ENCODE assay signal across 1 cellular context in the genomic region with DNA sequence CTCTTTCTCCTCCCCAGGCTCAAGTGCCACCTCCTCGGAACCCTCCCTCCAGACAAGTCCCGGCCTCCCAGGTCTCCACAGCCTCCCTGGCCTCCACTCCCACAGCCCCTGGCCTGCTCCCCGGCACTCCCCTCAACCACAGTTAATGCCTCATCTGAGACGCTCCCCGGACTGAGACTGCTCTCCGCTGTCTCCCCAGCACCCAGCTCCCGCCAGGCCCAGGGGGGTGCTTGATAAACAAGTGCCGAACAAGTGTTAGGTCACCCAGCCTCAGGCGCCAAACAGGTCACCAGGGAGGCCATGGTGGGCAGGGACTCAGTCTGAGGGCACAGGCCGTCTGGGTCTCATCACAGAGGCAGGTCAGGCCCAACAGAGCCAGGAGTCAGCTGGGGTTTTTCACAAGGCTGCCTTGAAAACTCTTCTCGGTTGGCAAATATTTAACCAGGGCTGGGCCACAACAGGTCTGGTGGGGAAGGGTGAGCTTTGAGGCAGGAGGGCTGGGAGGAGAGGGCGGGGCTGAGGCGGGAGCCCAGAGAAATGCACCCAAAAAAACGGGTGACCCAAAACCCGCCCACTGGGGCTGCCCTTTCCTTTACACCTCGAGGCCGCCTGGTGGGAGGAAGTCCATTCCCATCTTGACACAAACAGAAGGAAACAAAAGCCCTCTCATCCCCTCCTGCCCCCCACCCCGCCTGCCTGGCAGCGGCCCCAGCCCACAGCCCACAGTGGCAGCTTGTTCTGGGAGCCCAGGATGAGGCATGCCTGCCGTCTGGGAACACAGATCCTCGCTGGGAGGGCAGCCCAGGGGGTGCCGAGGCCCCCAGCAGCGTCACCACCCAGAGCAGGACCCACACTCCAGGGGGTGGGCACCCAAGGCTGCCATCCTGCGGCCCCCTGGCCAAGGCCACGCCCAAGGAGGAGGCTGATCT.
TF ChIP-seq lines count a peak whose summit lies in the region.

No MANE protein-coding gene starts in this region.

TF ChIP-seq in GM12878, 131 proteins besides CTCF, POLR2A, EP300 and RAD21:
- TF ChIP-seq, protein P1, sequence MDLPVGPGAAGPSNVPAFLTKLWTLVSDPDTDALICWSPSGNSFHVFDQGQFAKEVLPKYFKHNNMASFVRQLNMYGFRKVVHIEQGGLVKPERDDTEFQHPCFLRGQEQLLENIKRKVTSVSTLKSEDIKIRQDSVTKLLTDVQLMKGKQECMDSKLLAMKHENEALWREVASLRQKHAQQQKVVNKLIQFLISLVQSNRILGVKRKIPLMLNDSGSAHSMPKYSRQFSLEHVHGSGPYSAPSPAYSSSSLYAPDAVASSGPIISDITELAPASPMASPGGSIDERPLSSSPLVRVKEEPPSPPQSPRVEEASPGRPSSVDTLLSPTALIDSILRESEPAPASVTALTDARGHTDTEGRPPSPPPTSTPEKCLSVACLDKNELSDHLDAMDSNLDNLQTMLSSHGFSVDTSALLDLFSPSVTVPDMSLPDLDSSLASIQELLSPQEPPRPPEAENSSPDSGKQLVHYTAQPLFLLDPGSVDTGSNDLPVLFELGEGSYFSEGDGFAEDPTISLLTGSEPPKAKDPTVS (IDR thresholded peaks at IDR 0.05; ENCODE audit: low read depth, low read length), result no peak
- TF ChIP-seq MXI1 (IDR thresholded peaks at IDR 0.05; ENCODE audit: low read depth, low read length), result no peak
- TF ChIP-seq NR2F1 (conservative IDR thresholded peaks at IDR 0.05), result peak; percentile 58
- TF ChIP-seq IKZF1 (conservative IDR thresholded peaks at IDR 0.05), result peak; percentile 25; the same call in 1 of the 2 replicates
- 0 out of 4 replicates have a peak, but pooled peaks of 1 of the 2 experiments have one; percentile 7 for TF ChIP-seq BHLHE40 (IDR thresholded peaks at IDR 0.05; ENCODE audit: borderline replicate concordance in 1 of 2, low read depth in 2 of 2, low read length in 1 of 2)
- no peak for TF ChIP-seq WRNIP1 (IDR thresholded peaks at IDR 0.05; ENCODE audit: borderline replicate concordance, low read depth, low read length)
- peak; percentile 31; the same call in 1 of the 2 replicates for TF ChIP-seq MTA2 (IDR thresholded peaks at IDR 0.05; ENCODE audit: low read depth)
- peak; percentile 29; the same call in 1 of the 2 replicates for TF ChIP-seq GATAD2B (conservative IDR thresholded peaks at IDR 0.05; ENCODE audit: low read depth)
- peak; percentile 57; the same call in 1 of the 2 replicates for TF ChIP-seq NBN (IDR thresholded peaks at IDR 0.05)
- TF ChIP-seq, protein P2, sequence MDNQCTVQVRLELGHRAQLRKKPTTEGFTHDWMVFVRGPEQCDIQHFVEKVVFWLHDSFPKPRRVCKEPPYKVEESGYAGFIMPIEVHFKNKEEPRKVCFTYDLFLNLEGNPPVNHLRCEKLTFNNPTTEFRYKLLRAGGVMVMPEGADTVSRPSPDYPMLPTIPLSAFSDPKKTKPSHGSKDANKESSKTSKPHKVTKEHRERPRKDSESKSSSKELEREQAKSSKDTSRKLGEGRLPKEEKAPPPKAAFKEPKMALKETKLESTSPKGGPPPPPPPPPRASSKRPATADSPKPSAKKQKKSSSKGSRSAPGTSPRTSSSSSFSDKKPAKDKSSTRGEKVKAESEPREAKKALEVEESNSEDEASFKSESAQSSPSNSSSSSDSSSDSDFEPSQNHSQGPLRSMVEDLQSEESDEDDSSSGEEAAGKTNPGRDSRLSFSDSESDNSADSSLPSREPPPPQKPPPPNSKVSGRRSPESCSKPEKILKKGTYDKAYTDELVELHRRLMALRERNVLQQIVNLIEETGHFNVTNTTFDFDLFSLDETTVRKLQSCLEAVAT (IDR thresholded peaks at IDR 0.05), result 0 out of 2 replicates have a peak, but pooled peaks have one; percentile 44
- TF ChIP-seq, protein P3, sequence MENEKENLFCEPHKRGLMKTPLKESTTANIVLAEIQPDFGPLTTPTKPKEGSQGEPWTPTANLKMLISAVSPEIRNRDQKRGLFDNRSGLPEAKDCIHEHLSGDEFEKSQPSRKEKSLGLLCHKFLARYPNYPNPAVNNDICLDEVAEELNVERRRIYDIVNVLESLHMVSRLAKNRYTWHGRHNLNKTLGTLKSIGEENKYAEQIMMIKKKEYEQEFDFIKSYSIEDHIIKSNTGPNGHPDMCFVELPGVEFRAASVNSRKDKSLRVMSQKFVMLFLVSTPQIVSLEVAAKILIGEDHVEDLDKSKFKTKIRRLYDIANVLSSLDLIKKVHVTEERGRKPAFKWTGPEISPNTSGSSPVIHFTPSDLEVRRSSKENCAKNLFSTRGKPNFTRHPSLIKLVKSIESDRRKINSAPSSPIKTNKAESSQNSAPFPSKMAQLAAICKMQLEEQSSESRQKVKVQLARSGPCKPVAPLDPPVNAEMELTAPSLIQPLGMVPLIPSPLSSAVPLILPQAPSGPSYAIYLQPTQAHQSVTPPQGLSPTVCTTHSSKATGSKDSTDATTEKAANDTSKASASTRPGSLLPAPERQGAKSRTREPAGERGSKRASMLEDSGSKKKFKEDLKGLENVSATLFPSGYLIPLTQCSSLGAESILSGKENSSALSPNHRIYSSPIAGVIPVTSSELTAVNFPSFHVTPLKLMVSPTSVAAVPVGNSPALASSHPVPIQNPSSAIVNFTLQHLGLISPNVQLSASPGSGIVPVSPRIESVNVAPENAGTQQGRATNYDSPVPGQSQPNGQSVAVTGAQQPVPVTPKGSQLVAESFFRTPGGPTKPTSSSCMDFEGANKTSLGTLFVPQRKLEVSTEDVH (IDR thresholded peaks at IDR 0.05; ENCODE audit: low read depth, partially characterized antibody), result no peak
- TF ChIP-seq, protein P4, sequence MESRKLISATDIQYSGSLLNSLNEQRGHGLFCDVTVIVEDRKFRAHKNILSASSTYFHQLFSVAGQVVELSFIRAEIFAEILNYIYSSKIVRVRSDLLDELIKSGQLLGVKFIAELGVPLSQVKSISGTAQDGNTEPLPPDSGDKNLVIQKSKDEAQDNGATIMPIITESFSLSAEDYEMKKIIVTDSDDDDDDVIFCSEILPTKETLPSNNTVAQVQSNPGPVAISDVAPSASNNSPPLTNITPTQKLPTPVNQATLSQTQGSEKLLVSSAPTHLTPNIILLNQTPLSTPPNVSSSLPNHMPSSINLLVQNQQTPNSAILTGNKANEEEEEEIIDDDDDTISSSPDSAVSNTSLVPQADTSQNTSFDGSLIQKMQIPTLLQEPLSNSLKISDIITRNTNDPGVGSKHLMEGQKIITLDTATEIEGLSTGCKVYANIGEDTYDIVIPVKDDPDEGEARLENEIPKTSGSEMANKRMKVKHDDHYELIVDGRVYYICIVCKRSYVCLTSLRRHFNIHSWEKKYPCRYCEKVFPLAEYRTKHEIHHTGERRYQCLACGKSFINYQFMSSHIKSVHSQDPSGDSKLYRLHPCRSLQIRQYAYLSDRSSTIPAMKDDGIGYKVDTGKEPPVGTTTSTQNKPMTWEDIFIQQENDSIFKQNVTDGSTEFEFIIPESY (IDR thresholded peaks at IDR 0.05), result peak; percentile 85
- TF ChIP-seq DPF2 (IDR thresholded peaks at IDR 0.05), result peak; percentile 35; the same call in 1 of the 2 replicates
- TF ChIP-seq, protein P5, sequence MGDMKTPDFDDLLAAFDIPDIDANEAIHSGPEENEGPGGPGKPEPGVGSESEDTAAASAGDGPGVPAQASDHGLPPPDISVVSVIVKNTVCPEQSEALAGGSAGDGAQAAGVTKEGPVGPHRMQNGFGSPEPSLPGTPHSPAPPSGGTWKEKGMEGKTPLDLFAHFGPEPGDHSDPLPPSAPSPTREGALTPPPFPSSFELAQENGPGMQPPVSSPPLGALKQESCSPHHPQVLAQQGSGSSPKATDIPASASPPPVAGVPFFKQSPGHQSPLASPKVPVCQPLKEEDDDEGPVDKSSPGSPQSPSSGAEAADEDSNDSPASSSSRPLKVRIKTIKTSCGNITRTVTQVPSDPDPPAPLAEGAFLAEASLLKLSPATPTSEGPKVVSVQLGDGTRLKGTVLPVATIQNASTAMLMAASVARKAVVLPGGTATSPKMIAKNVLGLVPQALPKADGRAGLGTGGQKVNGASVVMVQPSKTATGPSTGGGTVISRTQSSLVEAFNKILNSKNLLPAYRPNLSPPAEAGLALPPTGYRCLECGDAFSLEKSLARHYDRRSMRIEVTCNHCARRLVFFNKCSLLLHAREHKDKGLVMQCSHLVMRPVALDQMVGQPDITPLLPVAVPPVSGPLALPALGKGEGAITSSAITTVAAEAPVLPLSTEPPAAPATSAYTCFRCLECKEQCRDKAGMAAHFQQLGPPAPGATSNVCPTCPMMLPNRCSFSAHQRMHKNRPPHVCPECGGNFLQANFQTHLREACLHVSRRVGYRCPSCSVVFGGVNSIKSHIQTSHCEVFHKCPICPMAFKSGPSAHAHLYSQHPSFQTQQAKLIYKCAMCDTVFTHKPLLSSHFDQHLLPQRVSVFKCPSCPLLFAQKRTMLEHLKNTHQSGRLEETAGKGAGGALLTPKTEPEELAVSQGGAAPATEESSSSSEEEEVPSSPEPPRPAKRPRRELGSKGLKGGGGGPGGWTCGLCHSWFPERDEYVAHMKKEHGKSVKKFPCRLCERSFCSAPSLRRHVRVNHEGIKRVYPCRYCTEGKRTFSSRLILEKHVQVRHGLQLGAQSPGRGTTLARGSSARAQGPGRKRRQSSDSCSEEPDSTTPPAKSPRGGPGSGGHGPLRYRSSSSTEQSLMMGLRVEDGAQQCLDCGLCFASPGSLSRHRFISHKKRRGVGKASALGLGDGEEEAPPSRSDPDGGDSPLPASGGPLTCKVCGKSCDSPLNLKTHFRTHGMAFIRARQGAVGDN (IDR thresholded peaks at IDR 0.05), result peak; percentile 66; the same call in 1 of the 2 replicates
- 0 out of 2 replicates have a peak, but pooled peaks have one; percentile 5 for TF ChIP-seq LARP7 (IDR thresholded peaks at IDR 0.05)
